In genomic region chr17:31581491-31581890, GRCh38 we compare ENCODE assay signal across 8 cellular contexts.
DNase-seq lines count a peak whose midpoint lies in the region; ATAC-seq and TF ChIP-seq lines count a peak whose summit lies in the region.

No MANE protein-coding gene starts in this region.

- peak overlapping the region in 2 of 6 donors; percentile 56 to 59 for H3K27ac Mint-ChIP-seq in immature natural killer cell

- H3K36me3 ChIP-seq in breast epithelium (no peaks in the 10 kb centered on the region), left lung (no peaks in the 10 kb centered on the region), stomach smooth muscle (ENCODE audit: control insufficient read depth in 2 of 2, insufficient read depth in 2 of 2, low read length in 2 of 2) (peaks cover 0 to 4% of the 10 kb centered on the region in 2 donors)

- peaks cover 1 to 2% (median 2%) of the 10 kb centered on the region in 3 donors for H3K27me3 Mint-ChIP-seq in immature natural killer cell (ENCODE audit: low read depth in 3 of 3)

- TF ChIP-seq POLR2A in breast epithelium (IDR thresholded peaks at IDR 0.05) = no peak

- peak overlapping the region in 2 of 3 donors; percentile 0 to 37 for H3K4me3 ChIP-seq in breast epithelium
- H3K4me3 ChIP-seq in left lung = peak overlapping the region in 1 of 2 donors; percentile 20
- peak overlapping the region; percentile 50 to 54 for H3K4me3 ChIP-seq in stomach smooth muscle (ENCODE audit: low read length in 2 of 2)

- peaks cover 11 to 12% of the 10 kb centered on the region in 2 donors for H3K4me1 Mint-ChIP-seq in immature natural killer cell

- no peaks in the 10 kb centered on the region for H3K9me3 ChIP-seq in breast epithelium
- H3K9me3 ChIP-seq in left lung = no peaks in the 10 kb centered on the region
- H3K9me3 ChIP-seq in stomach smooth muscle (ENCODE audit: control insufficient read depth in 2 of 2, low read length in 2 of 2) = no peaks in the 10 kb centered on the region

- H3K4me1 ChIP-seq in breast epithelium (peaks cover 22 to 27% of the 10 kb centered on the region in 2 donors), left lung (peaks cover 28 to 74% of the 10 kb centered on the region in 2 donors), stomach smooth muscle (ENCODE audit: control insufficient read depth, insufficient read depth, low read length) (peaks cover 36% of the 10 kb centered on the region)

- TF ChIP-seq CTCF in breast epithelium (IDR thresholded peaks at IDR 0.05) (no peak), left lung (IDR thresholded peaks at IDR 0.05) (no peak)

- H3K4me3 Mint-ChIP-seq in immature natural killer cell = no peak overlapping the region

- H3K27ac ChIP-seq in breast epithelium (peak overlapping the region; percentile 88 to 90), left lung (peak overlapping the region; percentile 81 to 95), stomach smooth muscle (ENCODE audit: low read length) (peak overlapping the region; percentile 91)

- intact Hi-C loops in breast epithelium (cut with DNase I; ENCODE audit: low total_unique reads) = no loop called here
- intact Hi-C loops in left lung (cut with DNase I) = no loop called here

- H3K27me3 ChIP-seq in breast epithelium (no peaks in the 10 kb centered on the region), left lung (no peaks in the 10 kb centered on the region), stomach smooth muscle (ENCODE audit: control insufficient read depth in 1 of 2, insufficient read depth in 2 of 2, low read length in 2 of 2) (no peaks in the 10 kb centered on the region)

- peak overlapping the region; percentile 68 to 69 for H3K9ac ChIP-seq in stomach smooth muscle (ENCODE audit: low read length in 2 of 2)

- H3K36me3 Mint-ChIP-seq in immature natural killer cell = no peaks in the 10 kb centered on the region

- peak; percentile 79 for DNase-seq in LHCN-M2 (ENCODE audit: low read depth)
- no peak for DNase-seq in breast epithelium (ENCODE audit: low spot score in 2 of 2)
- no peak for DNase-seq in left lung
- no peak for DNase-seq in GM03348 (ENCODE audit: low spot score)
- DNase-seq in DMS153 (lab: John Stamatoyannopoulos, UW) = no peak
- DNase-seq in retina = no peak
- no peak for DNase-seq in immature natural killer cell

- H3K9me3 Mint-ChIP-seq in immature natural killer cell = no peaks in the 10 kb centered on the region

- peak; percentile 73 for ATAC-seq in left lung
